In the genomic region with DNA sequence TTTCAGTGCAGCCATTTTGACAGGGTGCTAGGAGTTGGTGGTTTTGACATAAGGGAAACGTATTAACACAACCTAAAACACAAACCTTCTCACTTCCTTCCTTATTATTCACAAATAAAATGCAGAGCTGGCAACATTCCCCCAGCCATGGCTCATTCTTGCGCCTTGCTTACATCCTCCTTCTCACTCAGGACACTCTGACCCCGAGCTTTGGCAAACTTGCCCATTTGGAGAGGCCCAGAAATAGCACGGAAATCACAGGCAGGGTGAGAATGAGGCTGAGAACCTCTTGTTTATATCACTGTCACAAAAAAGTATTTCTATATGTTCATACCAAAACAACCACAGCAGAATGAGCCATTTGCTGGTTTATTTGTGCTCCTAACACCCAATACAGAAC, we compare ENCODE assay signal across 22 cellular contexts.
"Had no signal": no experiment of that assay in that cellular context is flagged by ENCODE, and none has a peak within 500 bp of the region (broad histone marks: within the 10 kb centered on the region; RNA-seq: fewer than 3 reads in every experiment).

No MANE protein-coding gene starts in this region.

- H3K4me1 ChIP-seq: breast epithelium, foreskin keratinocyte, thyroid gland had no signal

- ATAC-seq: activated T-cell treated with anti-CD3 and anti-CD28 coated beads, Interleukin-2, amount 50 U/mL, for 4 hours; activated T-helper 17 cell treated with anti-CD3 and anti-CD28 coated beads, Interleukin-2, amount 50 U/mL, for 72 hours; esophagus mucosa; foreskin keratinocyte; naive thymus-derived CD4-positive, alpha-beta T cell; stimulated activated effector memory CD8-positive, alpha-beta T cell treated with anti-CD3 and anti-CD28 coated beads, Interleukin-12 subunit alpha, Interleukin-12 subunit beta, amount 100 ng/mL, for 72 hours; upper lobe of right lung; WTC11 had no signal

- DNase-seq: activated CD4-positive, alpha-beta memory T cell treated with anti-CD3 and anti-CD28 coated beads, Interleukin-2, amount 10 ng/mL, durations not matched to agents 7 days and 5 days; activated CD4-positive, alpha-beta T cell treated with anti-CD3 and anti-CD28 coated beads for 1 hour; activated CD4-positive, alpha-beta T cell treated with anti-CD3 and anti-CD28 coated beads, Interleukin-2, amount 10 ng/mL, durations not matched to agents 7 days and 5 days; activated gamma-delta T cell treated with Interleukin-2 at 50 U/mL for 16 hours; activated naive CD4-positive, alpha-beta T cell treated with anti-CD3 and anti-CD28 coated beads, Interleukin-2, amount 50 U/mL, for 16 hours; activated T-cell treated with anti-CD3 and anti-CD28 coated beads, Interleukin-2, amount 50 U/mL, for 4 hours; amygdala; endodermal cell; foreskin keratinocyte; naive thymus-derived CD4-positive, alpha-beta T cell; occipital lobe; sigmoid colon; small intestine; stimulated activated CD4-positive, alpha-beta T cell treated with anti-CD3 and anti-CD28 coated beads, Interleukin-4, amount 100 ng/mL, for 24 hours; T-helper 2 cell; thyroid gland; upper lobe of right lung had no signal

- H3K9me3 ChIP-seq: breast epithelium, sigmoid colon, thyroid gland, upper lobe of right lung had no signal

- H3K27ac ChIP-seq: breast epithelium, foreskin keratinocyte, sigmoid colon, thyroid gland, upper lobe of right lung had no signal

- H3K4me3 ChIP-seq: breast epithelium, sigmoid colon, thyroid gland, upper lobe of right lung had no signal

- H3K36me3 ChIP-seq: breast epithelium, sigmoid colon, thyroid gland, upper lobe of right lung had no signal

- H3K27me3 ChIP-seq: breast epithelium, foreskin keratinocyte, sigmoid colon, thyroid gland, upper lobe of right lung had no signal
